8 cellular contexts compared by ENCODE assay signal in the genomic region with DNA sequence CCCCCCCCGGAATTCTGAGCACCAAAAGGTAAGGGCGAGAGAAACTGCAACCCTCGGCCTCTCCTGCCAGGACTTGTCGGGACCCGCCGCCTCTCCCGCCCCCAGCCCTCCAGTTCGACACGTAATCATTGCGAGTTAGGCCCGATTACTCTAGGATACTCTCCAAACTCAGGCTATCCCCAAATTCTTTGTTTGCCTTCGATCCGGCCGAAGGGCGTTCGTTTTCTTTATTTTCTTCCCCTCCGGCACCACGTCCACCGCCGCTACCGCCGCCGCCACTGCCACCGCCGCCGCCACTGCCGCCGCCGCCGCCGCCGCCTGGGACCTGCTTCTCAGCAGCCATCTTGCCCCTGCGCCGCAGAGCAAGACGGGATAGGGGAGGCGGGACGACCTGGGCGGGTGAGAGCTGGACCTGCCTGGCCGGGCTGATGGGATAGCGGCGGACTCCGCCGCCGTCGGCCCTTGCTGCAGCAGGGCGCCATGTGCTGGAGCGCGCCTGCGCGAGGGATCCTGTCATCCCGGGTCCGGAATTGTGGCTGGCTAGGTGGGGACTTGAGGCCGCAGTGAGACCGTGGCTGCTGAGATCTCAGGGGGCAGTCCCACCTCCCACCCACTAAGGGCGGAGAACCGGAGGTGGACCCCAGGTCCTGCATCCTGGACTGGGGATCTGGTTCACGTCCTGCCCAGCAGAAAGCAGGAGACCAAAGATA. TPM values are rescaled to one million over a fixed set of nuclear protein-coding genes. Genes with fewer than 3 reads are reported as not detected.
A peak's percentile ranks its signal among the peaks of the same experiment; 100 is the strongest.
DNase-seq lines count a peak whose midpoint lies in the region; ATAC-seq and TF ChIP-seq lines count a peak whose summit lies in the region.

A gene (minus strand): TSS at position 369 of the 710 bp plus-strand sequence. CDS start 26 bp downstream, at position 343.

- H3K4me3 ChIP-seq in DND-41 (ENCODE audit: low read depth in 1 of 2, low read length in 2 of 2) (peak within 1 kb of the TSS; percentile 77 to 82), GM23338 (peak within 1 kb of the TSS; percentile 81), Loucy (ENCODE audit: low read length, poor library complexity, severe bottlenecking) (peak within 1 kb of the TSS; percentile 85), fibroblast of the aortic adventitia (ENCODE audit: low read depth, low read length) (peak within 1 kb of the TSS; percentile 98)

- peaks cover 11% of the 10 kb centered on the region; the same call in 2 of the 3 replicates for H3K36me3 Mint-ChIP-seq in GM23338 (ENCODE audit: low read depth)
- peaks cover 10% of the 10 kb centered on the region for H3K36me3 Mint-ChIP-seq in nephron progenitor cell (ENCODE audit: low read depth)
- peaks cover 18% of the 10 kb centered on the region for H3K36me3 Mint-ChIP-seq in stimulated activated naive CD8-positive, alpha-beta T cell treated with anti-CD3 and anti-CD28 coated beads, Interleukin-15, Interleukin-2, amounts not matched to agents 100 ng/mL and 50 ng/mL, for 24 hours (ENCODE audit: low read depth)

- peak; percentile 89 for DNase-seq in DND-41
- DNase-seq in GM23338 (ENCODE audit: low spot score) = peak; percentile 94
- peak; percentile 75 for DNase-seq in SHP77 treated with DMSO at 0.1 percent for 48 hours (lab: John Stamatoyannopoulos, UW)
- DNase-seq in activated effector memory CD4-positive, alpha-beta T cell treated with anti-CD3 and anti-CD28 coated beads, Interleukin-2, amount 50 U/mL, for 16 hours = peak; percentile 95
- peak; percentile 85 for DNase-seq in fibroblast of the aortic adventitia (ENCODE audit: low read depth)
- peak; percentile 94 for DNase-seq in nephron progenitor cell

- H3K27ac Mint-ChIP-seq in GM23338 (peak within 1 kb of the TSS; percentile 78), nephron progenitor cell (peak within 1 kb of the TSS; percentile 90)
- peak within 1 kb of the TSS; percentile 99 for H3K27ac Mint-ChIP-seq in stimulated activated naive CD8-positive, alpha-beta T cell treated with anti-CD3 and anti-CD28 coated beads, Interleukin-15, Interleukin-2, amounts not matched to agents 100 ng/mL and 50 ng/mL, for 24 hours

- H3K4me2 ChIP-seq in DND-41 (ENCODE audit: insufficient read depth, low read length) = peak within 1 kb of the TSS; percentile 91
- H3K4me2 ChIP-seq in GM23338 = peak within 1 kb of the TSS; percentile 97
- peak within 1 kb of the TSS; percentile 91 for H3K4me2 ChIP-seq in Loucy (ENCODE audit: low read depth, low read length, poor library complexity, severe bottlenecking)

- ATAC-seq in DND-41 (ENCODE audit: insufficient read depth, low read depth) (peak; percentile 98), GM23338 (peak; percentile 79)

- H3K27me3 Mint-ChIP-seq in GM23338 (ENCODE audit: insufficient read depth, low read depth, poor library complexity) (peaks cover 46% of the 10 kb centered on the region), nephron progenitor cell (ENCODE audit: low read depth, poor library complexity) (peaks cover 47% of the 10 kb centered on the region)
- peaks cover 35% of the 10 kb centered on the region for H3K27me3 Mint-ChIP-seq in stimulated activated naive CD8-positive, alpha-beta T cell treated with anti-CD3 and anti-CD28 coated beads, Interleukin-15, Interleukin-2, amounts not matched to agents 100 ng/mL and 50 ng/mL, for 24 hours

- H3K27ac ChIP-seq in DND-41 (ENCODE audit: low read length) (peak within 1 kb of the TSS; percentile 84), GM23338 (ENCODE audit: low read depth) (peak within 1 kb of the TSS; percentile 72; the same call in 1 of the 2 replicates)

- H3K27me3 ChIP-seq in DND-41 (ENCODE audit: insufficient read depth, low read length, poor library complexity) (no peaks in the 10 kb centered on the region), GM23338 (ENCODE audit: insufficient read depth) (peaks cover 45% of the 10 kb centered on the region), Loucy (ENCODE audit: insufficient read depth, low read length, poor library complexity, severe bottlenecking) (no peaks in the 10 kb centered on the region)

- H3K4me3 Mint-ChIP-seq in GM23338 = peak within 1 kb of the TSS; percentile 98
- peak within 1 kb of the TSS; percentile 95 for H3K4me3 Mint-ChIP-seq in nephron progenitor cell
- peak within 1 kb of the TSS; percentile 97 for H3K4me3 Mint-ChIP-seq in stimulated activated naive CD8-positive, alpha-beta T cell treated with anti-CD3 and anti-CD28 coated beads, Interleukin-15, Interleukin-2, amounts not matched to agents 100 ng/mL and 50 ng/mL, for 24 hours

- H3K79me2 ChIP-seq in DND-41 (ENCODE audit: insufficient read depth, low read length) (peaks cover 53% of the 10 kb centered on the region), GM23338 (replicated peaks; ENCODE audit: insufficient read depth) (peaks cover 44% of the 10 kb centered on the region), Loucy (ENCODE audit: insufficient read depth, low read length) (peaks cover 50% of the 10 kb centered on the region)

- H3K9me2 ChIP-seq in GM23338 (ENCODE audit: insufficient read depth) (no peaks in the 10 kb centered on the region), Loucy (replicated peaks; ENCODE audit: low read depth, low read length) (no peaks in the 10 kb centered on the region)

- peaks cover 8% of the 10 kb centered on the region; the same call in 1 of the 2 replicates for H4K20me1 ChIP-seq in DND-41 (ENCODE audit: insufficient read depth, low read length)
- H4K20me1 ChIP-seq in GM23338 (replicated peaks; ENCODE audit: insufficient read depth) = peaks cover 17% of the 10 kb centered on the region
- peaks cover 16% of the 10 kb centered on the region for H4K20me1 ChIP-seq in Loucy (ENCODE audit: insufficient read depth, low read length, poor library complexity, severe bottlenecking)

- H3K4me1 Mint-ChIP-seq in GM23338 = peaks cover 30% of the 10 kb centered on the region
- H3K4me1 Mint-ChIP-seq in nephron progenitor cell = peaks cover 49% of the 10 kb centered on the region
- peaks cover 55% of the 10 kb centered on the region for H3K4me1 Mint-ChIP-seq in stimulated activated naive CD8-positive, alpha-beta T cell treated with anti-CD3 and anti-CD28 coated beads, Interleukin-15, Interleukin-2, amounts not matched to agents 100 ng/mL and 50 ng/mL, for 24 hours (ENCODE audit: low read depth)

- H3K36me3 ChIP-seq in DND-41 (ENCODE audit: insufficient read depth, low read length) (peaks cover 22% of the 10 kb centered on the region), GM23338 (ENCODE audit: insufficient read depth) (peaks cover 6% of the 10 kb centered on the region; the same call in 1 of the 2 replicates), Loucy (ENCODE audit: insufficient read depth, low read length) (peaks cover 10% of the 10 kb centered on the region; the same call in 1 of the 2 replicates)

- H3F3A ChIP-seq in GM23338 (replicated peaks; ENCODE audit: low read depth) (peaks cover 24% of the 10 kb centered on the region), Loucy (ENCODE audit: low read depth) (no peaks in the 10 kb centered on the region)

- peak within 1 kb of the TSS; percentile 99 for H2AFZ ChIP-seq in DND-41 (ENCODE audit: low read depth, low read length)
- peak within 1 kb of the TSS; percentile 99 for H2AFZ ChIP-seq in GM23338
- H2AFZ ChIP-seq in Loucy (ENCODE audit: low read length) = peak within 1 kb of the TSS; percentile 96

- H3K9me3 Mint-ChIP-seq in GM23338 (no peaks in the 10 kb centered on the region; the same call in 1 of the 3 replicates), nephron progenitor cell (no peaks in the 10 kb centered on the region)
- no peaks in the 10 kb centered on the region for H3K9me3 Mint-ChIP-seq in stimulated activated naive CD8-positive, alpha-beta T cell treated with anti-CD3 and anti-CD28 coated beads, Interleukin-15, Interleukin-2, amounts not matched to agents 100 ng/mL and 50 ng/mL, for 24 hours

- H3K9ac ChIP-seq in DND-41 (ENCODE audit: low read depth, low read length) (peak within 1 kb of the TSS; percentile 89), Loucy (ENCODE audit: low read depth, low read length, poor library complexity, severe bottlenecking) (peak within 1 kb of the TSS; percentile 89)

- H3K9me3 ChIP-seq in DND-41 (ENCODE audit: insufficient read depth, low read length, severe bottlenecking) (no peaks in the 10 kb centered on the region), Loucy (ENCODE audit: insufficient read depth, low read depth, low read length) (no peaks in the 10 kb centered on the region)

- TF ChIP-seq CTCF in DND-41 (IDR thresholded peaks at IDR 0.05; ENCODE audit: borderline replicate concordance, extremely low read depth, low read length, poor library complexity, severe bottlenecking) = no peak
- no peak for TF ChIP-seq CTCF in GM23338 (conservative IDR thresholded peaks at IDR 0.05; ENCODE audit: low read depth in 2 of 2)
- no peak for TF ChIP-seq CTCF in Loucy (conservative IDR thresholded peaks at IDR 0.05; ENCODE audit: low read length)
- no peak for TF ChIP-seq CTCF in fibroblast of the aortic adventitia (IDR thresholded peaks at IDR 0.05; ENCODE audit: insufficient read depth, low read length)
- TF ChIP-seq CTCF in nephron progenitor cell (IDR thresholded peaks at IDR 0.05) = no peak

- H3K4me1 ChIP-seq in DND-41 (ENCODE audit: insufficient read depth, low read length) = peaks cover 28% of the 10 kb centered on the region
- peaks cover 28% of the 10 kb centered on the region for H3K4me1 ChIP-seq in GM23338 (ENCODE audit: insufficient read depth)
- H3K4me1 ChIP-seq in Loucy (ENCODE audit: insufficient read depth, low read length, poor library complexity, severe bottlenecking) = peaks cover 14% of the 10 kb centered on the region

TF ChIP-seq in GM23338, 12 proteins besides CTCF, POLR2A, EP300 and RAD21 (continues in another document):
- TF ChIP-seq JUNB (IDR thresholded peaks at IDR 0.05; ENCODE audit: unreplicated experiment) (no peak), STAT1 (IDR thresholded peaks at IDR 0.05; ENCODE audit: unreplicated experiment) (no peak), CREB1 (CRISPR knock-in tag; IDR thresholded peaks at IDR 0.05; ENCODE audit: low read depth) (peak; percentile 5; the same call in 1 of the 2 replicates), POLR2AphosphoS5 (IDR thresholded peaks at IDR 0.05; ENCODE audit: low read depth) (peak; percentile 87)
- TF ChIP-seq, protein P1, sequence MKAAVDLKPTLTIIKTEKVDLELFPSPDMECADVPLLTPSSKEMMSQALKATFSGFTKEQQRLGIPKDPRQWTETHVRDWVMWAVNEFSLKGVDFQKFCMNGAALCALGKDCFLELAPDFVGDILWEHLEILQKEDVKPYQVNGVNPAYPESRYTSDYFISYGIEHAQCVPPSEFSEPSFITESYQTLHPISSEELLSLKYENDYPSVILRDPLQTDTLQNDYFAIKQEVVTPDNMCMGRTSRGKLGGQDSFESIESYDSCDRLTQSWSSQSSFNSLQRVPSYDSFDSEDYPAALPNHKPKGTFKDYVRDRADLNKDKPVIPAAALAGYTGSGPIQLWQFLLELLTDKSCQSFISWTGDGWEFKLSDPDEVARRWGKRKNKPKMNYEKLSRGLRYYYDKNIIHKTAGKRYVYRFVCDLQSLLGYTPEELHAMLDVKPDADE (IDR thresholded peaks at IDR 0.05) = peak; percentile 57; the same call in 1 of the 2 replicates

RNA-seq across cellular contexts. Expression of the gene that starts here (rescaled TPM):
- total RNA-seq in GM23338 (2014; rRNA removed; shearing (Covaris generic)) = 60.3 and 62.8 TPM in 2 replicates
- polyA plus RNA-seq in GM23338 (2016; fragmentation: Nextera tagmentation; extraction: Ambion mirVana) = 30.7 and 34.2 TPM in 2 replicates
- total RNA-seq in fibroblast of the aortic adventitia (ENCODE audit: low replicate concordance) = 17.3 and 32.3 TPM in 2 replicates

Comparison
In these comparisons a context has a peak if more than half of its experiments do, and no peak if none do; other contexts are left out.
1. Peak in every context shown above with its lines: DNase-seq, ATAC-seq, H3K4me3 ChIP-seq and H3K27ac ChIP-seq.